In the genomic region with DNA sequence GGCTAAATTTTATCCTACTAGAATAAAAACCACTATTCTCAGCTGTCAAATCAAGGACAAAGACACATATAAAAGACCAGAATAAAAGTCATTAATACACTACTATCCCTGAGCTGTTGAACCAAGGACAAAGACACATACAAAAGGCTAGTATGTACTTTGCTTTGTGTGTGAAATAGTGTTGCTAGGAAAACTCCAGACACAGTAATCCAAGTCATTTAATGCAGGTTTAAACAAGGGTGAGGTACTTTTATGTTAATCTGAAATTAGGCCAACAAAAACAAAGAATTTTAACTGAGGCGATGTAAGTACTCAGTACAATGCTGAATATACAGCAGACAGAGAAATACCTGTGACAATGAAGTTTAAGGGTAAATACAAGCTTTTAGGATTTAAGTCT, we compare ENCODE assay signal across 25 cellular contexts. TPM values are rescaled to one million over a fixed set of nuclear protein-coding genes. Genes with fewer than 3 reads are reported as not detected.
DNase-seq lines count a peak whose midpoint lies in the region; ATAC-seq, FAIRE-seq and TF ChIP-seq lines count a peak whose summit lies in the region.
"Had no signal": no experiment of that assay in that cellular context is flagged by ENCODE, and none has a peak within 500 bp of the region (broad histone marks: within the 10 kb centered on the region; RNA-seq: fewer than 3 reads in every experiment).

No MANE protein-coding gene starts in this region.

- H3K4me3 ChIP-seq in endodermal cell (ENCODE audit: low read length) (no peak overlapping the region), SK-N-SH (ENCODE audit: low read depth in 2 of 2, low read length in 1 of 2) (no peak overlapping the region)
- H3K4me3 ChIP-seq: lower lobe of right lung, spleen, thyroid gland had no signal

- TF ChIP-seq POLR2A in H54 (IDR thresholded peaks at IDR 0.05; ENCODE audit: low read depth, low read length), result no peak

- no peaks in the 10 kb centered on the region for H4K20me1 ChIP-seq in SK-N-SH (ENCODE audit: insufficient read depth)

- H3K4me1 ChIP-seq in endodermal cell (ENCODE audit: control insufficient read depth, insufficient read depth, low read length) (peaks cover 22% of the 10 kb centered on the region), SK-N-SH (ENCODE audit: control insufficient read depth in 1 of 2, insufficient read depth in 2 of 2, low read depth in 1 of 2, low read length in 1 of 2) (peaks cover 15% of the 10 kb centered on the region in 2 experiments; a peak in 3 of 4 replicates)
- H3K4me1 ChIP-seq: lower lobe of right lung had no signal

- H3K9ac ChIP-seq in endodermal cell (ENCODE audit: extremely low read depth, low read length, poor library complexity, severe bottlenecking) (no peak overlapping the region), SK-N-SH (no peak overlapping the region)

- H3K27me3 Mint-ChIP-seq in endodermal cell (ENCODE audit: insufficient read depth), result no peaks in the 10 kb centered on the region
- H3K27me3 Mint-ChIP-seq in mesothelial cell of epicardium (ENCODE audit: low read depth), result no peaks in the 10 kb centered on the region
- H3K27me3 Mint-ChIP-seq in effector memory CD8-positive, alpha-beta T cell, result no peaks in the 10 kb centered on the region
- H3K27me3 Mint-ChIP-seq: activated CD8-positive, alpha-beta T cell treated with anti-CD3 and anti-CD28 coated beads for 36 hours had no signal

- peaks cover 62% of the 10 kb centered on the region for H3K4me1 Mint-ChIP-seq in endodermal cell
- H3K4me1 Mint-ChIP-seq in mesothelial cell of epicardium, result peaks cover 52% of the 10 kb centered on the region
- peaks cover 7 to 47% of the 10 kb centered on the region in 2 donors for H3K4me1 Mint-ChIP-seq in effector memory CD8-positive, alpha-beta T cell (ENCODE audit: low read depth in 2 of 2)

- no peaks in the 10 kb centered on the region for H3F3A ChIP-seq in SK-N-SH (replicated peaks; ENCODE audit: insufficient read depth)

- H3K9me3 Mint-ChIP-seq in endodermal cell (no peaks in the 10 kb centered on the region), mesothelial cell of epicardium (no peaks in the 10 kb centered on the region)
- H3K9me3 Mint-ChIP-seq in effector memory CD8-positive, alpha-beta T cell, result no peaks in the 10 kb centered on the region
- H3K9me3 Mint-ChIP-seq: activated CD8-positive, alpha-beta T cell treated with anti-CD3 and anti-CD28 coated beads for 36 hours had no signal

- no peak for TF ChIP-seq RAD21 in SK-N-SH (IDR thresholded peaks at IDR 0.05; ENCODE audit: low read length)

- ATAC-seq in effector memory CD8-positive, alpha-beta T cell (replicated peaks), result no peak
- no peak for ATAC-seq in GM21825 (IDR thresholded peaks at IDR 0.05; ENCODE audit: unreplicated experiment)
- no peak for ATAC-seq in HG03521 (IDR thresholded peaks at IDR 0.05; ENCODE audit: unreplicated experiment)
- ATAC-seq: activated CD8-positive, alpha-beta T cell treated with anti-CD3 and anti-CD28 coated beads for 36 hours; HCT116; stimulated activated naive CD8-positive, alpha-beta T cell treated with anti-CD3 and anti-CD28 coated beads, Interleukin-15, Interleukin-2, amounts not matched to agents 100 U/mL and 50 U/mL, for 24 hours had no signal

- peaks cover 4% of the 10 kb centered on the region for H3K36me3 Mint-ChIP-seq in endodermal cell (ENCODE audit: low read depth)
- H3K36me3 Mint-ChIP-seq in mesothelial cell of epicardium, result no peaks in the 10 kb centered on the region
- no peaks in the 10 kb centered on the region for H3K36me3 Mint-ChIP-seq in effector memory CD8-positive, alpha-beta T cell (ENCODE audit: insufficient read depth)

- no peaks in the 10 kb centered on the region for H3K9me2 ChIP-seq in SK-N-SH

- no peak overlapping the region for H2AFZ ChIP-seq in SK-N-SH (ENCODE audit: low read depth)

- H3K4me2 ChIP-seq in SK-N-SH, result no peak overlapping the region

- WGBS in endodermal cell (ENCODE audit: insufficient coverage in 1 of 2, insufficient read length in 1 of 2), 2 experiments, result 82 to 89% methylated on average over 1 of the region's 1 CpG
- 86% methylated on average over 1 of the region's 1 CpG for WGBS in SK-N-SH (ENCODE audit: low lambda C conversion rate)

- H3K79me2 ChIP-seq in SK-N-SH (ENCODE audit: insufficient read depth), result no peaks in the 10 kb centered on the region

- H3K9me3 ChIP-seq in endodermal cell (ENCODE audit: control insufficient read depth, low read length) (no peaks in the 10 kb centered on the region), SK-N-SH (no peaks in the 10 kb centered on the region)
- H3K9me3 ChIP-seq: lower lobe of right lung, spleen, thyroid gland had no signal

- H3K27me3 ChIP-seq in endodermal cell (ENCODE audit: control insufficient read depth, insufficient read depth, low read length, poor library complexity, severe bottlenecking), result no peaks in the 10 kb centered on the region
- no peaks in the 10 kb centered on the region for H3K27me3 ChIP-seq in SK-N-SH (ENCODE audit: insufficient read depth)
- H3K27me3 ChIP-seq: spleen, thyroid gland had no signal

- H3K27ac Mint-ChIP-seq in endodermal cell (peak overlapping the region; percentile 57), mesothelial cell of epicardium (peak overlapping the region; percentile 40)
- no peak overlapping the region for H3K27ac Mint-ChIP-seq in effector memory CD8-positive, alpha-beta T cell
- H3K27ac Mint-ChIP-seq: activated CD8-positive, alpha-beta T cell treated with anti-CD3 and anti-CD28 coated beads for 36 hours had no signal

- peak; percentile 43 for FAIRE-seq in H54 (lab: Jason Lieb, UNC)

- TF ChIP-seq CTCF in endodermal cell (conservative IDR thresholded peaks at IDR 0.05), result no peak
- TF ChIP-seq CTCF in mesothelial cell of epicardium (IDR thresholded peaks at IDR 0.05; ENCODE audit: unreplicated experiment), result no peak
- no peak for TF ChIP-seq CTCF in SK-N-SH (IDR thresholded peaks at IDR 0.05)

- CTCF ChIA-PET in SK-N-SH (lab: Yijun Ruan, JAX), result interaction anchor here (1.1 to 1.8 kb wide), 5 partner anchors 16 to 200 kb away, joined by 3 to 8 read pairs (median 4); no protein-coding TSS in a partner anchor

- DNase-seq in H54 (ENCODE audit: insufficient read length, low spot score) (no peak), NCI-H748 treated with DMSO at 0.1 percent for 48 hours (lab: John Stamatoyannopoulos, UW) (peak; percentile 28), endodermal cell (no peak), mesothelial cell of epicardium (ENCODE audit: low spot score in 2 of 2, unreplicated experiment in 2 of 2) (no peak), SK-N-SH (no peak)
- DNase-seq in effector memory CD8-positive, alpha-beta T cell, result no peak
- DNase-seq: activated CD4-positive, CD25-positive, alpha-beta regulatory T cell treated with anti-CD3 and anti-CD28 coated beads, Interleukin-2, amount 50 U/mL, for 72 hours; activated CD8-positive, alpha-beta T cell treated with anti-CD3 and anti-CD28 coated beads for 36 hours; activated gamma-delta T cell treated with Interleukin-2 at 50 U/mL for 16 hours; activated T-cell treated with anti-CD3 and anti-CD28 coated beads for 4 hours; DMS53; lower lobe of right lung; NCI-H1436; NCI-H2171; NCI-H524 treated with DMSO at 0.1 percent for 48 hours; OCI-M1; retina; SHP77 treated with DMSO at 0.1 percent for 48 hours; spleen; stimulated activated CD4-positive, alpha-beta T cell treated with anti-CD3 and anti-CD28 coated beads, Interleukin-4, amount 100 ng/mL, for 1 hour; stimulated activated naive CD8-positive, alpha-beta T cell treated with anti-CD3 and anti-CD28 coated beads, Interleukin-15, Interleukin-2, amounts not matched to agents 100 U/mL and 50 U/mL, for 24 hours; thyroid gland had no signal

- H3K27ac ChIP-seq in endodermal cell (ENCODE audit: low read depth, low read length) (no peak overlapping the region), SK-N-SH (ENCODE audit: low read depth in 2 of 2, low read length in 1 of 2) (no peak overlapping the region)
- H3K27ac ChIP-seq: lower lobe of right lung, spleen, thyroid gland had no signal

- H3K36me3 ChIP-seq in endodermal cell (ENCODE audit: control insufficient read depth, insufficient read depth, low read length) (peaks cover 14% of the 10 kb centered on the region), SK-N-SH (replicated peaks in 1 of 2; ENCODE audit: control insufficient read depth in 1 of 2, insufficient read depth in 2 of 2, low read length in 1 of 2) (no peaks in the 10 kb centered on the region)
- H3K36me3 ChIP-seq: lower lobe of right lung, thyroid gland had no signal

- no peak overlapping the region for H3K4me3 Mint-ChIP-seq in endodermal cell
- no peak overlapping the region for H3K4me3 Mint-ChIP-seq in mesothelial cell of epicardium
- no peak overlapping the region for H3K4me3 Mint-ChIP-seq in effector memory CD8-positive, alpha-beta T cell
- H3K4me3 Mint-ChIP-seq: activated CD8-positive, alpha-beta T cell treated with anti-CD3 and anti-CD28 coated beads for 36 hours had no signal

- POLR2A ChIA-PET in SK-N-SH (lab: Yijun Ruan, JAX), result no interaction called here

- TF ChIP-seq EP300 in SK-N-SH (IDR thresholded peaks at IDR 0.05; ENCODE audit: borderline replicate concordance in 1 of 2, low read depth in 1 of 2, low read length in 1 of 2), result no peak

TF ChIP-seq in SK-N-SH, 30 proteins besides CTCF, POLR2A, EP300 and RAD21 (continues in another document):
- TF ChIP-seq, protein P1, sequence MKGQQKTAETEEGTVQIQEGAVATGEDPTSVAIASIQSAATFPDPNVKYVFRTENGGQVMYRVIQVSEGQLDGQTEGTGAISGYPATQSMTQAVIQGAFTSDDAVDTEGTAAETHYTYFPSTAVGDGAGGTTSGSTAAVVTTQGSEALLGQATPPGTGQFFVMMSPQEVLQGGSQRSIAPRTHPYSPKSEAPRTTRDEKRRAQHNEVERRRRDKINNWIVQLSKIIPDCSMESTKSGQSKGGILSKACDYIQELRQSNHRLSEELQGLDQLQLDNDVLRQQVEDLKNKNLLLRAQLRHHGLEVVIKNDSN (IDR thresholded peaks at IDR 0.05; ENCODE audit: borderline replicate concordance, low read depth), result no peak
- TF ChIP-seq TEAD4 (IDR thresholded peaks at IDR 0.05; ENCODE audit: borderline replicate concordance, insufficient read depth), result no peak
- TF ChIP-seq, protein P2, sequence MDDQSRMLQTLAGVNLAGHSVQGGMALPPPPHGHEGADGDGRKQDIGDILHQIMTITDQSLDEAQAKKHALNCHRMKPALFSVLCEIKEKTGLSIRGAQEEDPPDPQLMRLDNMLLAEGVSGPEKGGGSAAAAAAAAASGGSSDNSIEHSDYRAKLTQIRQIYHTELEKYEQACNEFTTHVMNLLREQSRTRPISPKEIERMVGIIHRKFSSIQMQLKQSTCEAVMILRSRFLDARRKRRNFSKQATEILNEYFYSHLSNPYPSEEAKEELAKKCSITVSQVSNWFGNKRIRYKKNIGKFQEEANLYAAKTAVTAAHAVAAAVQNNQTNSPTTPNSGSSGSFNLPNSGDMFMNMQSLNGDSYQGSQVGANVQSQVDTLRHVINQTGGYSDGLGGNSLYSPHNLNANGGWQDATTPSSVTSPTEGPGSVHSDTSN (IDR thresholded peaks at IDR 0.05), result no peak
- TF ChIP-seq SMC3 (IDR thresholded peaks at IDR 0.05; ENCODE audit: low read depth, low read length), result no peak

RNA-seq across cellular contexts. Expression of gene GCLC, which starts 18.9 kb away (rescaled TPM):
- total RNA-seq in endodermal cell, result 10 to 100 TPM; 44.7 to 57.7 TPM
- 22.6 TPM for polyA plus RNA-seq in endodermal cell (2013, experiment 1 of 2)
- polyA plus RNA-seq in endodermal cell (2013, experiment 2 of 2), result 20.2 TPM
- total RNA-seq in mesothelial cell of epicardium, result 18.7 to 27.5 TPM (median 23.5 TPM) in 3 replicates
- polyA plus RNA-seq in SK-N-SH (2012; rRNA removed), result 7.5 and 11.2 TPM in 2 replicates
- 10.5 and 12.7 TPM in 2 replicates for polyA plus RNA-seq in SK-N-SH (2012; cell fraction: cytosol; rRNA removed)
- 7.5 and 11.4 TPM in 2 replicates for polyA plus RNA-seq in SK-N-SH (2012; cell fraction: nucleus; rRNA removed)

Comparison
In these comparisons a context has a peak if more than half of its experiments do, and no peak if none do; other contexts are left out.
1. H3K27ac Mint-ChIP-seq: peak in endodermal cell (single experiment) and mesothelial cell of epicardium (single experiment); none in effector memory CD8-positive, alpha-beta T cell (0 of 2).